ENCODE assay signal across 8 cellular contexts in the genomic region with DNA sequence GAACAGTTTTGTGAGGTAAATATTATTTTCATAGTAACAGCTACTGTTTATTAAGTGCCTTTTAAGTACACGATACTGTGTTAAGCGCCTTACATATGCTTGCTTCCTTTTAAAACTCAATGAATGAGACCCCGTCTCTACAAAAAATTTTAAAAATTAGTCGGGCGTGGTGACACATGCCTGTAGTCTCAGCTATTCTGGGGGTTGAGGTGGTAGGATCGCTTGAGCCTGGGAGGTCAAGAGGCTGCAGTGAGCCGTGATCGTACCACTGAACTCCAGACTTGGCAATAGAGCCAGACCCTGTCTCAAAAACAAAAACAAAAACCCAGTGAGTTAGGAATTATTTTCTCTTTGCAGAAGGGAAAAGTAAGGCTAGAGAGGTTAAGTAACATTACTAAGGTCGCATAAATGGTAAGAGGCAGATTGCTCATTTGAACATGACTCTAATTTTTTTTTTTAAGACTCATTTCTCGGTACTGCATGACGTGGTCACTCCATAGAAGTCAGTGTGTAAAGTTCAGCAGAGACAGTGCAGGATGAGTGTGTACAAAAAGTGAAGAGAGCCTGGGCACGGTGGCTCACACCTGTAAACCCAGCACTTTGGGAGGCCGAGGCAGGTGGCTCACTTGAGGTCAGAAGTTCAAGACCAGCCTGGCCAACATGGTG. TPM values are rescaled to one million over a fixed set of nuclear protein-coding genes. Genes with fewer than 3 reads are reported as not detected.
DNase-seq lines count a peak whose midpoint lies in the region; ATAC-seq, FAIRE-seq and TF ChIP-seq lines count a peak whose summit lies in the region.

No MANE protein-coding gene starts in this region.

- H3K4me2 ChIP-seq in DOHH2 (ENCODE audit: low read length) (peak overlapping the region; percentile 99), MM.1S (ENCODE audit: low read depth, low read length) (peak overlapping the region; percentile 77), neural cell (ENCODE audit: low read length) (peak overlapping the region; percentile 69)

- TF ChIP-seq RAD21 in neural cell (conservative IDR thresholded peaks at IDR 0.05), result no peak

- TF ChIP-seq CTCF in DOHH2 (IDR thresholded peaks at IDR 0.05; ENCODE audit: low read depth, low read length, poor library complexity, severe bottlenecking) (no peak), MM.1S (IDR thresholded peaks at IDR 0.05; ENCODE audit: low read length) (no peak), chondrocyte (IDR thresholded peaks at IDR 0.05) (no peak), neural cell (IDR thresholded peaks at IDR 0.05; ENCODE audit: poor library complexity, severe bottlenecking) (no peak)

- ATAC-seq in HG03280 (IDR thresholded peaks at IDR 0.05; ENCODE audit: unreplicated experiment), result no peak

- H3K27ac ChIP-seq in DOHH2 (ENCODE audit: low read depth, low read length), result no peak overlapping the region
- no peak overlapping the region for H3K27ac ChIP-seq in MM.1S (ENCODE audit: low read length)
- H3K27ac ChIP-seq in neural cell (ENCODE audit: low read length), result no peak overlapping the region

- peak overlapping the region; percentile 83 for H3K4me3 ChIP-seq in DOHH2 (ENCODE audit: low read length)
- H3K4me3 ChIP-seq in MM.1S (ENCODE audit: low read length), result peak overlapping the region; percentile 89
- H3K4me3 ChIP-seq in neural cell (ENCODE audit: low read length), result peak overlapping the region; percentile 86

- DNase-seq in MM.1S (no peak), chondrocyte (ENCODE audit: low spot score) (no peak), urothelium cell line (ENCODE audit: low spot score) (no peak), GM19240 (ENCODE audit: insufficient read length, low spot score) (no peak)
- DNase-seq in stimulated activated CD4-positive, alpha-beta T cell treated with anti-CD3 and anti-CD28 coated beads, Interleukin-12 subunit alpha, Interleukin-12 subunit beta, amount 100 ng/mL, for 4 hours, result no peak

- no peaks in the 10 kb centered on the region for H3K36me3 Mint-ChIP-seq in chondrocyte (ENCODE audit: low read depth)

- peak overlapping the region; percentile 94 for H3K4me3 Mint-ChIP-seq in chondrocyte (ENCODE audit: unreplicated experiment)

- H3F3A ChIP-seq in DOHH2 (ENCODE audit: control insufficient read depth, insufficient read depth), result 0 out of 2 replicates have a peak, but pooled peaks cover 3% of the 10 kb centered on the region
- no peaks in the 10 kb centered on the region for H3F3A ChIP-seq in MM.1S (ENCODE audit: insufficient read depth, low read length)
- no peaks in the 10 kb centered on the region for H3F3A ChIP-seq in neural cell (ENCODE audit: insufficient read depth, low read length, poor library complexity, severe bottlenecking)

- no peak for FAIRE-seq in urothelium cell line (lab: Jason Lieb, UNC)

- no peaks in the 10 kb centered on the region for H3K9me3 Mint-ChIP-seq in chondrocyte (ENCODE audit: low read depth)

- peaks cover 17% of the 10 kb centered on the region for H3K4me1 Mint-ChIP-seq in chondrocyte (ENCODE audit: low read depth)

- H3K9me3 ChIP-seq in DOHH2 (ENCODE audit: control insufficient read depth, insufficient read depth, low read length) (no peaks in the 10 kb centered on the region), MM.1S (replicated peaks; ENCODE audit: insufficient read depth, low read length) (no peaks in the 10 kb centered on the region), neural cell (ENCODE audit: low read length) (no peaks in the 10 kb centered on the region)

- H3K4me1 ChIP-seq in DOHH2 (ENCODE audit: control insufficient read depth, low read length) (peaks cover 22% of the 10 kb centered on the region), MM.1S (ENCODE audit: low read length) (peaks cover 7% of the 10 kb centered on the region)

- no peak overlapping the region for H3K27ac Mint-ChIP-seq in chondrocyte (ENCODE audit: unreplicated experiment)

- H3K9me2 ChIP-seq in DOHH2 (replicated peaks; ENCODE audit: control insufficient read depth, low read length) (no peaks in the 10 kb centered on the region), MM.1S (replicated peaks; ENCODE audit: insufficient read depth, low read length) (no peaks in the 10 kb centered on the region), neural cell (ENCODE audit: insufficient read depth, low read length) (no peaks in the 10 kb centered on the region)

- no peaks in the 10 kb centered on the region for H3K27me3 Mint-ChIP-seq in chondrocyte (ENCODE audit: low read depth)

- H2AFZ ChIP-seq in MM.1S (ENCODE audit: low read length) (peak overlapping the region; percentile 86), neural cell (ENCODE audit: low read depth, low read length) (no peak overlapping the region)

- no peaks in the 10 kb centered on the region for H4K20me1 ChIP-seq in DOHH2 (ENCODE audit: control insufficient read depth, insufficient read depth, low read depth, low read length)
- no peaks in the 10 kb centered on the region for H4K20me1 ChIP-seq in MM.1S (ENCODE audit: insufficient read depth, low read length)
- H4K20me1 ChIP-seq in neural cell (ENCODE audit: insufficient read depth), result no peaks in the 10 kb centered on the region

- H3K36me3 ChIP-seq in DOHH2 (ENCODE audit: control insufficient read depth, low read length), result no peaks in the 10 kb centered on the region
- H3K36me3 ChIP-seq in MM.1S (replicated peaks; ENCODE audit: insufficient read depth, low read length), result no peaks in the 10 kb centered on the region
- H3K36me3 ChIP-seq in neural cell (ENCODE audit: insufficient read depth, low read length), result no peaks in the 10 kb centered on the region

- H3K9ac ChIP-seq in MM.1S (ENCODE audit: low read length) (peak overlapping the region; percentile 81; the same call in 1 of the 2 replicates), neural cell (ENCODE audit: low read length) (no peak overlapping the region)

- H3K27me3 ChIP-seq in DOHH2 (ENCODE audit: control insufficient read depth, low read length) (no peaks in the 10 kb centered on the region), MM.1S (replicated peaks; ENCODE audit: insufficient read depth, low read length) (no peaks in the 10 kb centered on the region), neural cell (ENCODE audit: insufficient read depth, low read depth, low read length) (no peaks in the 10 kb centered on the region)

- H3K79me2 ChIP-seq in DOHH2 (ENCODE audit: control insufficient read depth, low read length), result peaks cover 13% of the 10 kb centered on the region
- H3K79me2 ChIP-seq in MM.1S (ENCODE audit: low read length), result no peaks in the 10 kb centered on the region
- H3K79me2 ChIP-seq in neural cell (replicated peaks; ENCODE audit: insufficient read depth, low read length), result no peaks in the 10 kb centered on the region

- TF ChIP-seq EP300 in neural cell (conservative IDR thresholded peaks at IDR 0.05; ENCODE audit: poor library complexity, severe bottlenecking), result no peak

TF ChIP-seq in neural cell, 6 proteins besides CTCF, POLR2A, EP300 and RAD21:
- TF ChIP-seq EZH2 (IDR thresholded peaks at IDR 0.05; ENCODE audit: borderline replicate concordance, insufficient read depth, low read length, poor library complexity, severe bottlenecking), result no peak
- TF ChIP-seq POLR2AphosphoS5 (IDR thresholded peaks at IDR 0.05), result no peak
- TF ChIP-seq, protein P1, sequence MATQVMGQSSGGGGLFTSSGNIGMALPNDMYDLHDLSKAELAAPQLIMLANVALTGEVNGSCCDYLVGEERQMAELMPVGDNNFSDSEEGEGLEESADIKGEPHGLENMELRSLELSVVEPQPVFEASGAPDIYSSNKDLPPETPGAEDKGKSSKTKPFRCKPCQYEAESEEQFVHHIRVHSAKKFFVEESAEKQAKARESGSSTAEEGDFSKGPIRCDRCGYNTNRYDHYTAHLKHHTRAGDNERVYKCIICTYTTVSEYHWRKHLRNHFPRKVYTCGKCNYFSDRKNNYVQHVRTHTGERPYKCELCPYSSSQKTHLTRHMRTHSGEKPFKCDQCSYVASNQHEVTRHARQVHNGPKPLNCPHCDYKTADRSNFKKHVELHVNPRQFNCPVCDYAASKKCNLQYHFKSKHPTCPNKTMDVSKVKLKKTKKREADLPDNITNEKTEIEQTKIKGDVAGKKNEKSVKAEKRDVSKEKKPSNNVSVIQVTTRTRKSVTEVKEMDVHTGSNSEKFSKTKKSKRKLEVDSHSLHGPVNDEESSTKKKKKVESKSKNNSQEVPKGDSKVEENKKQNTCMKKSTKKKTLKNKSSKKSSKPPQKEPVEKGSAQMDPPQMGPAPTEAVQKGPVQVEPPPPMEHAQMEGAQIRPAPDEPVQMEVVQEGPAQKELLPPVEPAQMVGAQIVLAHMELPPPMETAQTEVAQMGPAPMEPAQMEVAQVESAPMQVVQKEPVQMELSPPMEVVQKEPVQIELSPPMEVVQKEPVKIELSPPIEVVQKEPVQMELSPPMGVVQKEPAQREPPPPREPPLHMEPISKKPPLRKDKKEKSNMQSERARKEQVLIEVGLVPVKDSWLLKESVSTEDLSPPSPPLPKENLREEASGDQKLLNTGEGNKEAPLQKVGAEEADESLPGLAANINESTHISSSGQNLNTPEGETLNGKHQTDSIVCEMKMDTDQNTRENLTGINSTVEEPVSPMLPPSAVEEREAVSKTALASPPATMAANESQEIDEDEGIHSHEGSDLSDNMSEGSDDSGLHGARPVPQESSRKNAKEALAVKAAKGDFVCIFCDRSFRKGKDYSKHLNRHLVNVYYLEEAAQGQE (IDR thresholded peaks at IDR 0.05; ENCODE audit: borderline replicate concordance), result no peak
- TF ChIP-seq TAF1 (IDR thresholded peaks at IDR 0.05; ENCODE audit: low read depth), result no peak
- no peak for TF ChIP-seq MXI1 (conservative IDR thresholded peaks at IDR 0.05; ENCODE audit: poor library complexity, severe bottlenecking)

RNA-seq across cellular contexts. Expression of a gene that starts 1.1 kb away (rescaled TPM):
- 4.5 to 9.9 TPM (median 4.6 TPM) in 3 replicates for total RNA-seq in chondrocyte
- 4.7 and 5.4 TPM in 2 replicates for polyA plus RNA-seq in neural cell
- polyA minus RNA-seq in neural cell, result 5.1 and 9.3 TPM in 2 replicates
